ENCODE assay signal across 8 cellular contexts in the genomic region with DNA sequence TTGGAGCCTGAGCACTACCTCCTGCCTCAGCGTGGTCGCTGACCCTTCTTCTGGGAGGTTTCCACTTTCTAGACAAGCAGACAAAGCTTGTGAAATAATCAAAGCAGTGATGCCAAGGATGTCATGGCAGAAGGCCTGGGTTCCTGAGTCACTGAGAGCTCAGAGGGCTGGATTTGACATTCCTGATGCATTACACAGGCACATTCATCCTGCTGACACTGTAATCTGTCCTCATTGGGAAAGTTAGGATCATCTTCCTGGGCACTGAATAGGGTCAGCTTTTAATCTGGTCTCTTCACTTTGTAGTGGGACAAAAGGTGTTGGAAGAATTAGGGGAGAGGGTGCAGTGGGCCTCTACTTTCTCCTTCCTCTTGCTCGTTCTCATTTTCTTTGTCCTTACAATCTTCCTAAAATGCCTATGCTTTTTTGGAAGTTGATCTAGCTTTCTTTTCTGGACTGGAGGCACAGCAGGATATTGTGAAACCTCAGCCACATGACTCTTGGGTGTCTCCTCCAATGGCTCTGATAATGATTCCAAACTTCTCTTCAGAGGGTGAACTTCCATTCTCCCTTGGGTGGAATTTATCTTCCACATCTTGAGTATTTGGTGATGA. TPM values are rescaled to one million over a fixed set of nuclear protein-coding genes. Genes with fewer than 3 reads are reported as not detected.
A peak's percentile ranks its signal among the peaks of the same experiment; 100 is the strongest.
DNase-seq lines count a peak whose midpoint lies in the region; ATAC-seq and TF ChIP-seq lines count a peak whose summit lies in the region.

No MANE protein-coding gene starts in this region.

- in situ Hi-C loops in Caki2 (cut with HindIII; ENCODE audit: low pct_unique_long_range_greater_than_20kb, low sequenced_read_pairs), result no loop called here
- in situ Hi-C loops in GM13976 (cut with MboI; ENCODE audit: low sequenced_read_pairs, unreplicated experiment), result no loop called here

- no peak for ATAC-seq in HG02840 (IDR thresholded peaks at IDR 0.05; ENCODE audit: low FRiP score, unreplicated experiment)

- H3K4me3 ChIP-seq in fibroblast of the aortic adventitia (ENCODE audit: low read depth, low read length), result peak overlapping the region; percentile 47

- TF ChIP-seq CTCF in fibroblast of the aortic adventitia (IDR thresholded peaks at IDR 0.05; ENCODE audit: insufficient read depth, low read length) (no peak), GM13976 (IDR thresholded peaks at IDR 0.05; ENCODE audit: borderline replicate concordance, control extremely low read depth, extremely low read depth, insufficient read depth, missing control alignments) (no peak)

- DNase-seq in Caki2 (ENCODE audit: low read depth) (peak; percentile 73), RKO (ENCODE audit: low spot score) (peak; percentile 95), fibroblast of the aortic adventitia (ENCODE audit: low read depth) (peak; percentile 100), occipital lobe (lab: John Stamatoyannopoulos, UW) (peak; percentile 15), NOMO-1 treated with dmso at 0.1 percent for 144 hours (lab: John Stamatoyannopoulos, UW; ENCODE audit: unreplicated experiment) (no peak), GM13976 (ENCODE audit: low spot score) (no peak)
- DNase-seq in activated CD4-positive, alpha-beta T cell treated with anti-CD3 and anti-CD28 coated beads for 4 hours, result no peak

RNA-seq across cellular contexts. Expression of a gene that starts 29.6 kb away (rescaled TPM):
- 9.7 and 17.4 TPM in 2 replicates for total RNA-seq in Caki2 (2014; rRNA removed; shearing (Covaris generic); ENCODE audit: low replicate concordance)
- 30.9 and 42.3 TPM in 2 replicates for total RNA-seq in fibroblast of the aortic adventitia (ENCODE audit: low replicate concordance)
- total RNA-seq in occipital lobe, result 16.7 TPM

Comparison
In these comparisons a context has a peak if more than half of its experiments do, and no peak if none do; other contexts are left out.
1. DNase-seq: peak in Caki2 (single experiment), RKO (single experiment), fibroblast of the aortic adventitia (single experiment) and occipital lobe (single experiment); none in activated CD4-positive, alpha-beta T cell treated with anti-CD3 and anti-CD28 coated beads for 4 hours (0 of 2), NOMO-1 treated with dmso at 0.1 percent for 144 hours (single experiment) and GM13976 (single experiment).